12 cellular contexts compared by ENCODE assay signal in the genomic region with DNA sequence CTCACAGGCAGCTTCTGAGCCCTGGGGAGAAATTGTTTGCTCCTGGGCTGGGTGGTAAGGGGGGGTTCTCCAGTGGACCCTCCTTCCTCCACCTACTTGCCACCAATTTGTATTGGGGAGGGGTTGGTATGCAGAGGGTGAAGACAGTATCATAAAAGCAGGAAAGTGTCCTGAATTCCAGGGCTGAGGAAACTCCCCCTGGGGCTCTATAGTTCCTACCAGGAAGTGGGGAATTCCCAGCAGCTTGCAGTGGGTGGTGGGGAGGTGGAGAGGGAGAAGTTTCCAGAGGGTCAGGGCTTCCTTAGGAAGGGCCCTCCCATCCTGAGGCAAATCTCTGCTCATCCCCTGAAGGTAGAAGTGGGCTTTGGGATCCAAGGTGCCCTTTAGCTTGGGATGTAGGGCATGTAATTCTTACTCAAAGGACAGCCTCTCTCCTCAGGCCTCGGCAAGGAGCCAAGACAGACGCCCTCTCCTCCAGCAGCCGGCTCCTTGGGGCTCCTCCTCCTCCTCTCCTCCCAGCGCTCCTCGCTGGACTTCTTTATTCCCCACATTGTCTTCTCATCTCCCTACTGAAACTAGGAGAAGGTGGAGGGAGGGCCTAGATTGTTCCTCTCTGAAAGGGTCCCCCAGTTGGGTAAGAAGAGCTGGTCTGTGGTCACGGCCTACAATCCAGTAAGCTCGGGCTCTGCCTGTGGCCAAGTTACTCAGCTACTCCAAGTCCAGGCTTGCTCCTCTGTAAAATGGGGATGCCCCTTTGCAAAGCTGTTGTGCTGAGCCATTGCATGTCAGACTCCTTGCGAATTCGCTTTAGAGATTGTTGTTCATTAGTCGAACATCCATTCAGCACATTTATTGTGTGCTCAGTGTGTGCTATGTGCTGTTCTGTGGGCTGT. TPM values are rescaled to one million over a fixed set of nuclear protein-coding genes. Genes with fewer than 3 reads are reported as not detected.
A peak's percentile ranks its signal among the peaks of the same experiment; 100 is the strongest.
DNase-seq lines count a peak whose midpoint lies in the region; ATAC-seq and TF ChIP-seq lines count a peak whose summit lies in the region.
"Had no signal": no experiment of that assay in that cellular context is flagged by ENCODE, and none has a peak within 500 bp of the region (broad histone marks: within the 10 kb centered on the region; RNA-seq: fewer than 3 reads in every experiment).

No MANE protein-coding gene starts in this region.

- H3K27ac ChIP-seq in skeletal muscle tissue (ENCODE audit: low read depth, low read length): peak overlapping the region; percentile 52
- H3K27ac ChIP-seq in CD4-positive, alpha-beta T cell (ENCODE audit: low read depth, low read length): no peak overlapping the region
- H3K27ac ChIP-seq: testis had no signal

- no peak overlapping the region for H3K4me3 Mint-ChIP-seq in activated T-helper 1 cell treated with anti-CD3 and anti-CD28 coated beads, Interleukin-12 subunit alpha, Interleukin-12 subunit beta, Interleukin-2, Interleukin-4 antibody, amounts not matched to agents 30 ng/mL and 10 ng/mL and 1 ng/mL, durations not matched to agents 14 hours and 24 hours and 36 hours
- no peak overlapping the region for H3K4me3 Mint-ChIP-seq in CD4-positive, alpha-beta T cell
- H3K4me3 Mint-ChIP-seq: activated naive CD4-positive, alpha-beta T cell treated with anti-CD3 and anti-CD28 coated beads for 36 hours had no signal

- POLR2A ChIA-PET in CD4-positive, alpha-beta T cell (lab: Charles Lee): no interaction called here

- peak overlapping the region; percentile 85 for H3K27ac Mint-ChIP-seq in activated T-helper 1 cell treated with anti-CD3 and anti-CD28 coated beads, Interleukin-12 subunit alpha, Interleukin-12 subunit beta, Interleukin-2, Interleukin-4 antibody, amounts not matched to agents 30 ng/mL and 10 ng/mL and 1 ng/mL, durations not matched to agents 14 hours and 24 hours and 36 hours
- no peak overlapping the region for H3K27ac Mint-ChIP-seq in CD4-positive, alpha-beta T cell
- H3K27ac Mint-ChIP-seq: activated naive CD4-positive, alpha-beta T cell treated with anti-CD3 and anti-CD28 coated beads for 36 hours had no signal

- no peaks in the 10 kb centered on the region for H3K36me3 ChIP-seq in skeletal muscle tissue (ENCODE audit: control insufficient read depth in 3 of 3, insufficient read depth in 3 of 3, low read length in 3 of 3)

- CTCF ChIA-PET in CD4-positive, alpha-beta T cell (lab: Charles Lee): interaction anchor here (1.5 kb wide), 1 partner anchor 104 kb away, joined by 3 read pairs; no protein-coding TSS in a partner anchor

- no peak for TF ChIP-seq CTCF in CD4-positive, alpha-beta T cell (IDR thresholded peaks at IDR 0.05)

- DNase-seq in HK-2 (ENCODE audit: unreplicated experiment) (peak; percentile 43), hepatic stellate cell (ENCODE audit: low spot score) (peak; percentile 29), COLO829 (ENCODE audit: low spot score) (no peak)
- DNase-seq in activated T-helper 1 cell treated with anti-CD3 and anti-CD28 coated beads, Interleukin-12 subunit alpha, Interleukin-12 subunit beta, Interleukin-2, Interleukin-4 antibody, amounts not matched to agents 30 ng/mL and 10 ng/mL and 1 ng/mL, durations not matched to agents 14 hours and 24 hours and 36 hours (ENCODE audit: low spot score): no peak
- DNase-seq in CD4-positive, alpha-beta T cell: no peak
- DNase-seq: activated CD4-positive, alpha-beta T cell treated with anti-CD3 and anti-CD28 coated beads for 1 hour; activated naive CD4-positive, alpha-beta T cell treated with anti-CD3 and anti-CD28 coated beads for 36 hours; NCI-H2107; PC-3; testis had no signal

- H3K4me3 ChIP-seq in skeletal muscle tissue (ENCODE audit: low read length in 3 of 3): peak overlapping the region in 1 of 3 donors; percentile 41
- H3K4me3 ChIP-seq: testis had no signal

- peak overlapping the region in 1 of 3 donors; percentile 3 for H3K9ac ChIP-seq in skeletal muscle tissue (ENCODE audit: low read depth in 1 of 3, low read length in 3 of 3)

- peaks cover 26 to 54% (median 44%) of the 10 kb centered on the region in 3 donors for H3K4me1 ChIP-seq in skeletal muscle tissue (ENCODE audit: control insufficient read depth in 3 of 3, insufficient read depth in 3 of 3, low read length in 3 of 3)

- H3K36me3 Mint-ChIP-seq in activated T-helper 1 cell treated with anti-CD3 and anti-CD28 coated beads, Interleukin-12 subunit alpha, Interleukin-12 subunit beta, Interleukin-2, Interleukin-4 antibody, amounts not matched to agents 30 ng/mL and 10 ng/mL and 1 ng/mL, durations not matched to agents 14 hours and 24 hours and 36 hours (ENCODE audit: low read depth): no peaks in the 10 kb centered on the region
- no peaks in the 10 kb centered on the region for H3K36me3 Mint-ChIP-seq in CD4-positive, alpha-beta T cell (ENCODE audit: low read depth)

- H3K27me3 ChIP-seq in skeletal muscle tissue (ENCODE audit: control insufficient read depth in 3 of 3, insufficient read depth in 3 of 3, low read length in 3 of 3): no peaks in the 10 kb centered on the region
- H3K27me3 ChIP-seq in CD4-positive, alpha-beta T cell (ENCODE audit: control insufficient read depth, insufficient read depth, low read length): no peaks in the 10 kb centered on the region
- H3K27me3 ChIP-seq: testis had no signal

- ATAC-seq in CD4-positive, alpha-beta T cell (ENCODE audit: poor library complexity): no peak
- no peak for ATAC-seq in GM21529 (IDR thresholded peaks at IDR 0.05; ENCODE audit: unreplicated experiment)
- ATAC-seq: PC-3 had no signal

- H3K9me3 ChIP-seq in skeletal muscle tissue (ENCODE audit: control insufficient read depth in 3 of 3, low read length in 3 of 3): no peaks in the 10 kb centered on the region
- H3K9me3 ChIP-seq in CD4-positive, alpha-beta T cell (ENCODE audit: control insufficient read depth, low read length): no peaks in the 10 kb centered on the region
- H3K9me3 ChIP-seq: testis had no signal

- H3K27me3 Mint-ChIP-seq in activated T-helper 1 cell treated with anti-CD3 and anti-CD28 coated beads, Interleukin-12 subunit alpha, Interleukin-12 subunit beta, Interleukin-2, Interleukin-4 antibody, amounts not matched to agents 30 ng/mL and 10 ng/mL and 1 ng/mL, durations not matched to agents 14 hours and 24 hours and 36 hours (ENCODE audit: insufficient read depth): no peaks in the 10 kb centered on the region
- H3K27me3 Mint-ChIP-seq in CD4-positive, alpha-beta T cell: no peaks in the 10 kb centered on the region

- H3K9me3 Mint-ChIP-seq in activated T-helper 1 cell treated with anti-CD3 and anti-CD28 coated beads, Interleukin-12 subunit alpha, Interleukin-12 subunit beta, Interleukin-2, Interleukin-4 antibody, amounts not matched to agents 30 ng/mL and 10 ng/mL and 1 ng/mL, durations not matched to agents 14 hours and 24 hours and 36 hours: peaks cover 2% of the 10 kb centered on the region
- H3K9me3 Mint-ChIP-seq in CD4-positive, alpha-beta T cell: no peaks in the 10 kb centered on the region
- H3K9me3 Mint-ChIP-seq: activated naive CD4-positive, alpha-beta T cell treated with anti-CD3 and anti-CD28 coated beads for 36 hours had no signal

- H3K4me1 Mint-ChIP-seq in activated T-helper 1 cell treated with anti-CD3 and anti-CD28 coated beads, Interleukin-12 subunit alpha, Interleukin-12 subunit beta, Interleukin-2, Interleukin-4 antibody, amounts not matched to agents 30 ng/mL and 10 ng/mL and 1 ng/mL, durations not matched to agents 14 hours and 24 hours and 36 hours (ENCODE audit: low read depth): peaks cover 9% of the 10 kb centered on the region
- H3K4me1 Mint-ChIP-seq in CD4-positive, alpha-beta T cell (ENCODE audit: low read depth): no peaks in the 10 kb centered on the region

- intact Hi-C loops in activated T-helper 1 cell treated with anti-CD3 and anti-CD28 coated beads, Interleukin-12 subunit alpha, Interleukin-12 subunit beta, Interleukin-2, Interleukin-4 antibody, amounts not matched to agents 30 ng/mL and 10 ng/mL and 1 ng/mL, durations not matched to agents 14 hours and 24 hours and 36 hours (cut with micrococcal nuclease): loop anchor here (5.0 to 10.0 kb wide), 4 partner anchors 270 to 1702 kb away; partner anchors contain the start of genes GNAI3 and PSMA5
- intact Hi-C loops in CD4-positive, alpha-beta T cell (cut with DNase I, micrococcal nuclease): no loop called here

RNA-seq across cellular contexts. Expression of gene CSF1, which starts 17.9 kb away (rescaled TPM):
- total RNA-seq in activated T-helper 1 cell treated with anti-CD3 and anti-CD28 coated beads, Interleukin-12 subunit alpha, Interleukin-12 subunit beta, Interleukin-2, Interleukin-4 antibody, amounts not matched to agents 30 ng/mL and 10 ng/mL and 1 ng/mL, durations not matched to agents 14 hours and 24 hours and 36 hours: 269 and 275 TPM in 2 replicates
- 7.3 TPM for total RNA-seq in skeletal muscle tissue
- total RNA-seq in CD4-positive, alpha-beta T cell: 1 to 10 TPM; 6.5 to 6.7 TPM

Comparison
In these comparisons a context has a peak if more than half of its experiments do, and no peak if none do; other contexts are left out.
1. DNase-seq: peak in HK-2 (single experiment) and hepatic stellate cell (single experiment); none in activated T-helper 1 cell treated with anti-CD3 and anti-CD28 coated beads, Interleukin-12 subunit alpha, Interleukin-12 subunit beta, Interleukin-2, Interleukin-4 antibody, amounts not matched to agents 30 ng/mL and 10 ng/mL and 1 ng/mL, durations not matched to agents 14 hours and 24 hours and 36 hours (single experiment), COLO829 (single experiment) and CD4-positive, alpha-beta T cell (0 of 10).
2. RNA of gene CSF1, which starts 17.9 kb away (total RNA-seq): 269 to 275 TPM in activated T-helper 1 cell treated with anti-CD3 and anti-CD28 coated beads, Interleukin-12 subunit alpha, Interleukin-12 subunit beta, Interleukin-2, Interleukin-4 antibody, amounts not matched to agents 30 ng/mL and 10 ng/mL and 1 ng/mL, durations not matched to agents 14 hours and 24 hours and 36 hours; 7.3 TPM in skeletal muscle tissue (single experiment) and 6.5 to 6.7 TPM in CD4-positive, alpha-beta T cell; every median in the first group is over 10 times any median in the second.